Comparison of ENCODE assay signal across 24 cellular contexts in the genomic region with DNA sequence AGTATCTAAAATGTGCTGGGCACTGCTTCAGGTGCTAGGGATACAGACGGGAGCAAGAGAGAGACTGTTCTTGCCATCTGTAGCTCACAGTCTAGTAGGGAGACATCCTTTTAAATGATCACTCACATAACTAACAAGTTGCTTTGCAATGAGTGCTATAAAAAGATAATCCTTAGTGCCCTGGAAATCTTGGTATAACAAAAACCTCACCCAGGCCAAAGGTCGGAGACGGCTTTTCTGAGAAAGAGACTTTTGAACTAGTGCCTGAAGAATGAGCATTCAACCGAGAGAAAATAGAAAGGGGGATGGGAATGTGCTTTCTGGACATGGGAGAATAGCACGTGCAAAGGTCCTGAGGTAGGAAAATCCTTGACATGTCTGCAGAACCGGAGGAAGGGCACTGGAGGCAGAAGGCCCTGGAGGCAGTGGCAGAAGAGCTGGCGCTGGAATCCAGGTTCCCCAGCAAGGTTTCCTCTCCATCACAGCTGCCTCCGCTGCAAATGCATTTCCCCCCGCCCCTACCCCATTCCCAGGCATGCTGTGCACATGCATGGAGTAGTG.
"Had no signal": no experiment of that assay in that cellular context is flagged by ENCODE, and none has a peak within 500 bp of the region (broad histone marks: within the 10 kb centered on the region; RNA-seq: fewer than 3 reads in every experiment).

No MANE protein-coding gene starts in this region.

- H3K4me3 ChIP-seq: cardiac muscle cell had no signal

- H3K27me3 ChIP-seq: brain microvascular endothelial cell, cardiac muscle cell had no signal

- H3K9ac ChIP-seq: KMS-11 had no signal

- H3K27ac ChIP-seq: brain microvascular endothelial cell, cardiac muscle cell, KMS-11 had no signal

- FAIRE-seq: TTC549 had no signal

- ATAC-seq: activated CD4-positive, alpha-beta T cell treated with anti-CD3 and anti-CD28 coated beads for 36 hours; activated T-helper 17 cell treated with anti-CD3 and anti-CD28 coated beads, Interleukin-2, amount 50 U/mL, for 72 hours; T-cell had no signal

- H3K4me2 ChIP-seq: KMS-11 had no signal

- H3K36me3 ChIP-seq: brain microvascular endothelial cell, cardiac muscle cell had no signal

- DNase-seq: activated CD4-positive, alpha-beta memory T cell treated with anti-CD3 and anti-CD28 coated beads, Interleukin-2, amount 10 ng/mL, durations not matched to agents 7 days and 5 days; activated CD4-positive, alpha-beta T cell treated with anti-CD3 and anti-CD28 coated beads for 36 hours; activated CD4-positive, alpha-beta T cell treated with anti-CD3 and anti-CD28 coated beads, Interleukin-2, amount 50 U/mL, for 1 hour; activated gamma-delta T cell; activated naive CD4-positive, alpha-beta T cell treated with anti-CD3 and anti-CD28 coated beads for 36 hours; activated T-cell treated with anti-CD3 and anti-CD28 coated beads for 4 hours; activated T-cell treated with anti-CD3 and anti-CD28 coated beads, Interleukin-2, amount 50 U/mL, for 48 hours; brain microvascular endothelial cell; NCI-H1092; NCI-H1417 treated with DMSO at 0.1 percent for 48 hours; NCI-H2029; NCI-H2107; NCI-H2171 treated with DMSO at 0.1 percent for 48 hours; NCI-H345; NCI-H510A; NCI-H526 treated with DMSO at 0.1 percent for 48 hours; SIG-M5; T-cell; T-helper 2 cell; T1000 had no signal
